In the genomic region with DNA sequence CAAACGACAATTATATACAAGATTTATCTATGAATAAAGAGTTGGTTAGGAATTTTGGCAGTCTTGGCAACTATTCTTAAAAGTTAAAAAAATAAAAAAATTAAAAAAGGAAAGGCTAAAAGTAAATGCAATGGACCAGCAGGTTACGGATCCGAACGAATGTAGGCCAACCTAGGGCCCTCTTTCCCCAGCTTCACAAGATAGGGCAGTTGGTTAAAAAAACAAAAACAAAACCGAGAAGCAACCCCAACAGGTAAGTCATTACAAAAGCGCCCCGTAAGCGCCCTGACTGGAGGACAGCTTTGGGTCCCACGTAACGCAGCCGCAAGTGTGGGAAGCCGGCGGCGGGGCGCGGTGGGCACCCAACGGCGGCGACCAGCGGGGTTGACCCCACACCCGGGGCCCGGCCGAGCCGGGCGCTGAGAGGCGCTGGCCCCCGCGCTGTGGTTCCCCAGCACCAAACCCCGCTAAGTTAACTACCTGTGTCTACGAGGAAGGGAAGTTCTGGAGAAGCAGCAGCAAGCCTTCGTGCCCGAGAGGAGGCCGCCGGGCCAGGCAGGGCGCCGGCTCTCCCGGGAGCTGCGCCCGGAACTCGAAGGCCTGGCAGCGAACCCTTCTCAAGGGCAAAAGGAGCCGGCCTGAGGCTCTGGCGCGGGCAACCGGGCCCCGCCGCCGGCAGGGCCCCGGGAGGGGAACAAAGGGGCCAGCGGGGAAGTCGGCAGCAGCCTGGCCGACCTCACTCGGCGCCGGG, we compare ENCODE assay signal across 1 cellular context.
TF ChIP-seq lines count a peak whose summit lies in the region.

No MANE protein-coding gene starts in this region.

TF ChIP-seq in HepG2, 621 proteins besides CTCF, POLR2A, EP300 and RAD21 (continued from another document and continues in another):
- TF ChIP-seq ZNF850 (CRISPR knock-in tag; conservative IDR thresholded peaks at IDR 0.05) (no peak), CEBPG (CRISPR knock-in tag; IDR thresholded peaks at IDR 0.05) (no peak), KDM6A (CRISPR knock-in tag; IDR thresholded peaks at IDR 0.05; ENCODE audit: low read depth) (no peak), ZNF546 (CRISPR knock-in tag; conservative IDR thresholded peaks at IDR 0.05) (no peak), FOXK1 (CRISPR knock-in tag; IDR thresholded peaks at IDR 0.05; ENCODE audit: borderline replicate concordance, low read depth) (no peak), SP140L (CRISPR knock-in tag; IDR thresholded peaks at IDR 0.05; ENCODE audit: borderline replicate concordance) (no peak), TEAD2 (CRISPR knock-in tag; IDR thresholded peaks at IDR 0.05) (0 out of 2 replicates have a peak, but pooled peaks have one; percentile 20), HDAC2 (CRISPR knock-in tag; IDR thresholded peaks at IDR 0.05) (0 out of 2 replicates have a peak, but pooled peaks have one; percentile 10), ZNF264 (CRISPR knock-in tag; IDR thresholded peaks at IDR 0.05) (0 out of 2 replicates have a peak, but pooled peaks have one; percentile 16), ZNF367 (CRISPR knock-in tag; IDR thresholded peaks at IDR 0.05; ENCODE audit: borderline replicate concordance) (no peak), ZNF780A (CRISPR knock-in tag; IDR thresholded peaks at IDR 0.05) (no peak), HHEX (CRISPR knock-in tag; IDR thresholded peaks at IDR 0.05) (no peak), SMAD1 (CRISPR knock-in tag; IDR thresholded peaks at IDR 0.05; ENCODE audit: borderline replicate concordance, low read depth) (no peak), ZNF205 (CRISPR knock-in tag; IDR thresholded peaks at IDR 0.05) (no peak), SATB2 (CRISPR knock-in tag; IDR thresholded peaks at IDR 0.05) (no peak), ZNF33A (CRISPR knock-in tag; IDR thresholded peaks at IDR 0.05; ENCODE audit: borderline replicate concordance) (no peak), ZFP90 (CRISPR knock-in tag; IDR thresholded peaks at IDR 0.05; ENCODE audit: borderline replicate concordance) (no peak), ZNF782 (CRISPR knock-in tag; IDR thresholded peaks at IDR 0.05; ENCODE audit: borderline replicate concordance) (no peak; the same call in 1 of the 2 replicates), NFE2L2 (IDR thresholded peaks at IDR 0.05; ENCODE audit: low read length) (no peak), HOXA5 (CRISPR knock-in tag; IDR thresholded peaks at IDR 0.05) (no peak), TCF7 (IDR thresholded peaks at IDR 0.05; ENCODE audit: low read depth) (no peak), SNAI1 (CRISPR knock-in tag; IDR thresholded peaks at IDR 0.05; ENCODE audit: borderline replicate concordance) (peak; percentile 98; the same call in 1 of the 2 replicates), ZNF816 (CRISPR knock-in tag; IDR thresholded peaks at IDR 0.05; ENCODE audit: borderline replicate concordance) (no peak), NONO (IDR thresholded peaks at IDR 0.05) (no peak), NONO (CRISPR knock-in tag; conservative IDR thresholded peaks at IDR 0.05) (no peak), ZNF891 (CRISPR knock-in tag; IDR thresholded peaks at IDR 0.05) (no peak), AGO1 (IDR thresholded peaks at IDR 0.05; ENCODE audit: low read depth, low read length, poor library complexity, severe bottlenecking) (peak; percentile 36), SMYD3 (CRISPR knock-in tag; IDR thresholded peaks at IDR 0.05) (no peak), HNRNPUL1 (IDR thresholded peaks at IDR 0.05; ENCODE audit: low read depth, low read length) (no peak; the same call in 1 of the 2 replicates), DMAP1 (CRISPR knock-in tag; IDR thresholded peaks at IDR 0.05) (no peak), NR2F1 (CRISPR knock-in tag; IDR thresholded peaks at IDR 0.05) (no peak), ZNF577 (CRISPR knock-in tag; IDR thresholded peaks at IDR 0.05; ENCODE audit: borderline replicate concordance, low read depth) (no peak), ZNF672 (CRISPR knock-in tag; IDR thresholded peaks at IDR 0.05) (no peak), ZSCAN25 (CRISPR knock-in tag; IDR thresholded peaks at IDR 0.05) (no peak), ZNF3 (CRISPR knock-in tag; IDR thresholded peaks at IDR 0.05) (no peak), TBX3 (IDR thresholded peaks at IDR 0.05; ENCODE audit: borderline replicate concordance) (no peak), YY1 (IDR thresholded peaks at IDR 0.05; ENCODE audit: insufficient read depth, insufficient replicate concordance, low read depth, low read length) (no peak), PTBP1 (IDR thresholded peaks at IDR 0.05; ENCODE audit: low read depth, low read length, poor library complexity, severe bottlenecking) (no peak), HDAC6 (IDR thresholded peaks at IDR 0.05; ENCODE audit: low read depth, low read length) (peak; percentile 55; the same call in 1 of the 2 replicates), ZNF709 (CRISPR knock-in tag; IDR thresholded peaks at IDR 0.05) (no peak), ZNF564 (CRISPR knock-in tag; IDR thresholded peaks at IDR 0.05) (no peak), MXD4 (CRISPR knock-in tag; IDR thresholded peaks at IDR 0.05) (no peak), CCDC6 (CRISPR knock-in tag; IDR thresholded peaks at IDR 0.05) (no peak)
- TF ChIP-seq, protein P1, sequence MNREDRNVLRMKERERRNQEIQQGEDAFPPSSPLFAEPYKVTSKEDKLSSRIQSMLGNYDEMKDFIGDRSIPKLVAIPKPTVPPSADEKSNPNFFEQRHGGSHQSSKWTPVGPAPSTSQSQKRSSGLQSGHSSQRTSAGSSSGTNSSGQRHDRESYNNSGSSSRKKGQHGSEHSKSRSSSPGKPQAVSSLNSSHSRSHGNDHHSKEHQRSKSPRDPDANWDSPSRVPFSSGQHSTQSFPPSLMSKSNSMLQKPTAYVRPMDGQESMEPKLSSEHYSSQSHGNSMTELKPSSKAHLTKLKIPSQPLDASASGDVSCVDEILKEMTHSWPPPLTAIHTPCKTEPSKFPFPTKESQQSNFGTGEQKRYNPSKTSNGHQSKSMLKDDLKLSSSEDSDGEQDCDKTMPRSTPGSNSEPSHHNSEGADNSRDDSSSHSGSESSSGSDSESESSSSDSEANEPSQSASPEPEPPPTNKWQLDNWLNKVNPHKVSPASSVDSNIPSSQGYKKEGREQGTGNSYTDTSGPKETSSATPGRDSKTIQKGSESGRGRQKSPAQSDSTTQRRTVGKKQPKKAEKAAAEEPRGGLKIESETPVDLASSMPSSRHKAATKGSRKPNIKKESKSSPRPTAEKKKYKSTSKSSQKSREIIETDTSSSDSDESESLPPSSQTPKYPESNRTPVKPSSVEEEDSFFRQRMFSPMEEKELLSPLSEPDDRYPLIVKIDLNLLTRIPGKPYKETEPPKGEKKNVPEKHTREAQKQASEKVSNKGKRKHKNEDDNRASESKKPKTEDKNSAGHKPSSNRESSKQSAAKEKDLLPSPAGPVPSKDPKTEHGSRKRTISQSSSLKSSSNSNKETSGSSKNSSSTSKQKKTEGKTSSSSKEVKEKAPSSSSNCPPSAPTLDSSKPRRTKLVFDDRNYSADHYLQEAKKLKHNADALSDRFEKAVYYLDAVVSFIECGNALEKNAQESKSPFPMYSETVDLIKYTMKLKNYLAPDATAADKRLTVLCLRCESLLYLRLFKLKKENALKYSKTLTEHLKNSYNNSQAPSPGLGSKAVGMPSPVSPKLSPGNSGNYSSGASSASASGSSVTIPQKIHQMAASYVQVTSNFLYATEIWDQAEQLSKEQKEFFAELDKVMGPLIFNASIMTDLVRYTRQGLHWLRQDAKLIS (CRISPR knock-in tag; IDR thresholded peaks at IDR 0.05): no peak
- TF ChIP-seq, protein P2, sequence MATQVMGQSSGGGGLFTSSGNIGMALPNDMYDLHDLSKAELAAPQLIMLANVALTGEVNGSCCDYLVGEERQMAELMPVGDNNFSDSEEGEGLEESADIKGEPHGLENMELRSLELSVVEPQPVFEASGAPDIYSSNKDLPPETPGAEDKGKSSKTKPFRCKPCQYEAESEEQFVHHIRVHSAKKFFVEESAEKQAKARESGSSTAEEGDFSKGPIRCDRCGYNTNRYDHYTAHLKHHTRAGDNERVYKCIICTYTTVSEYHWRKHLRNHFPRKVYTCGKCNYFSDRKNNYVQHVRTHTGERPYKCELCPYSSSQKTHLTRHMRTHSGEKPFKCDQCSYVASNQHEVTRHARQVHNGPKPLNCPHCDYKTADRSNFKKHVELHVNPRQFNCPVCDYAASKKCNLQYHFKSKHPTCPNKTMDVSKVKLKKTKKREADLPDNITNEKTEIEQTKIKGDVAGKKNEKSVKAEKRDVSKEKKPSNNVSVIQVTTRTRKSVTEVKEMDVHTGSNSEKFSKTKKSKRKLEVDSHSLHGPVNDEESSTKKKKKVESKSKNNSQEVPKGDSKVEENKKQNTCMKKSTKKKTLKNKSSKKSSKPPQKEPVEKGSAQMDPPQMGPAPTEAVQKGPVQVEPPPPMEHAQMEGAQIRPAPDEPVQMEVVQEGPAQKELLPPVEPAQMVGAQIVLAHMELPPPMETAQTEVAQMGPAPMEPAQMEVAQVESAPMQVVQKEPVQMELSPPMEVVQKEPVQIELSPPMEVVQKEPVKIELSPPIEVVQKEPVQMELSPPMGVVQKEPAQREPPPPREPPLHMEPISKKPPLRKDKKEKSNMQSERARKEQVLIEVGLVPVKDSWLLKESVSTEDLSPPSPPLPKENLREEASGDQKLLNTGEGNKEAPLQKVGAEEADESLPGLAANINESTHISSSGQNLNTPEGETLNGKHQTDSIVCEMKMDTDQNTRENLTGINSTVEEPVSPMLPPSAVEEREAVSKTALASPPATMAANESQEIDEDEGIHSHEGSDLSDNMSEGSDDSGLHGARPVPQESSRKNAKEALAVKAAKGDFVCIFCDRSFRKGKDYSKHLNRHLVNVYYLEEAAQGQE (IDR thresholded peaks at IDR 0.05; ENCODE audit: borderline replicate concordance in 1 of 2, low read depth in 1 of 2, low read length in 2 of 2): no peak
- TF ChIP-seq, protein P3, sequence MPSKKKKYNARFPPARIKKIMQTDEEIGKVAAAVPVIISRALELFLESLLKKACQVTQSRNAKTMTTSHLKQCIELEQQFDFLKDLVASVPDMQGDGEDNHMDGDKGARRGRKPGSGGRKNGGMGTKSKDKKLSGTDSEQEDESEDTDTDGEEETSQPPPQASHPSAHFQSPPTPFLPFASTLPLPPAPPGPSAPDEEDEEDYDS (CRISPR knock-in tag; IDR thresholded peaks at IDR 0.05): 0 out of 2 replicates have a peak, but pooled peaks have one; percentile 8
- TF ChIP-seq, protein P4, sequence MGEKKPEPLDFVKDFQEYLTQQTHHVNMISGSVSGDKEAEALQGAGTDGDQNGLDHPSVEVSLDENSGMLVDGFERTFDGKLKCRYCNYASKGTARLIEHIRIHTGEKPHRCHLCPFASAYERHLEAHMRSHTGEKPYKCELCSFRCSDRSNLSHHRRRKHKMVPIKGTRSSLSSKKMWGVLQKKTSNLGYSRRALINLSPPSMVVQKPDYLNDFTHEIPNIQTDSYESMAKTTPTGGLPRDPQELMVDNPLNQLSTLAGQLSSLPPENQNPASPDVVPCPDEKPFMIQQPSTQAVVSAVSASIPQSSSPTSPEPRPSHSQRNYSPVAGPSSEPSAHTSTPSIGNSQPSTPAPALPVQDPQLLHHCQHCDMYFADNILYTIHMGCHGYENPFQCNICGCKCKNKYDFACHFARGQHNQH (CRISPR knock-in tag; IDR thresholded peaks at IDR 0.05): no peak
- TF ChIP-seq, protein P5, sequence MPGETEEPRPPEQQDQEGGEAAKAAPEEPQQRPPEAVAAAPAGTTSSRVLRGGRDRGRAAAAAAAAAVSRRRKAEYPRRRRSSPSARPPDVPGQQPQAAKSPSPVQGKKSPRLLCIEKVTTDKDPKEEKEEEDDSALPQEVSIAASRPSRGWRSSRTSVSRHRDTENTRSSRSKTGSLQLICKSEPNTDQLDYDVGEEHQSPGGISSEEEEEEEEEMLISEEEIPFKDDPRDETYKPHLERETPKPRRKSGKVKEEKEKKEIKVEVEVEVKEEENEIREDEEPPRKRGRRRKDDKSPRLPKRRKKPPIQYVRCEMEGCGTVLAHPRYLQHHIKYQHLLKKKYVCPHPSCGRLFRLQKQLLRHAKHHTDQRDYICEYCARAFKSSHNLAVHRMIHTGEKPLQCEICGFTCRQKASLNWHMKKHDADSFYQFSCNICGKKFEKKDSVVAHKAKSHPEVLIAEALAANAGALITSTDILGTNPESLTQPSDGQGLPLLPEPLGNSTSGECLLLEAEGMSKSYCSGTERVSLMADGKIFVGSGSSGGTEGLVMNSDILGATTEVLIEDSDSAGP (CRISPR knock-in tag; IDR thresholded peaks at IDR 0.05; ENCODE audit: borderline replicate concordance): no peak
- TF ChIP-seq, protein P6, sequence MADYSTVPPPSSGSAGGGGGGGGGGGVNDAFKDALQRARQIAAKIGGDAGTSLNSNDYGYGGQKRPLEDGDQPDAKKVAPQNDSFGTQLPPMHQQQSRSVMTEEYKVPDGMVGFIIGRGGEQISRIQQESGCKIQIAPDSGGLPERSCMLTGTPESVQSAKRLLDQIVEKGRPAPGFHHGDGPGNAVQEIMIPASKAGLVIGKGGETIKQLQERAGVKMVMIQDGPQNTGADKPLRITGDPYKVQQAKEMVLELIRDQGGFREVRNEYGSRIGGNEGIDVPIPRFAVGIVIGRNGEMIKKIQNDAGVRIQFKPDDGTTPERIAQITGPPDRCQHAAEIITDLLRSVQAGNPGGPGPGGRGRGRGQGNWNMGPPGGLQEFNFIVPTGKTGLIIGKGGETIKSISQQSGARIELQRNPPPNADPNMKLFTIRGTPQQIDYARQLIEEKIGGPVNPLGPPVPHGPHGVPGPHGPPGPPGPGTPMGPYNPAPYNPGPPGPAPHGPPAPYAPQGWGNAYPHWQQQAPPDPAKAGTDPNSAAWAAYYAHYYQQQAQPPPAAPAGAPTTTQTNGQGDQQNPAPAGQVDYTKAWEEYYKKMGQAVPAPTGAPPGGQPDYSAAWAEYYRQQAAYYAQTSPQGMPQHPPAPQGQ (CRISPR knock-in tag; IDR thresholded peaks at IDR 0.05; ENCODE audit: borderline replicate concordance): no peak
- TF ChIP-seq, protein P7, sequence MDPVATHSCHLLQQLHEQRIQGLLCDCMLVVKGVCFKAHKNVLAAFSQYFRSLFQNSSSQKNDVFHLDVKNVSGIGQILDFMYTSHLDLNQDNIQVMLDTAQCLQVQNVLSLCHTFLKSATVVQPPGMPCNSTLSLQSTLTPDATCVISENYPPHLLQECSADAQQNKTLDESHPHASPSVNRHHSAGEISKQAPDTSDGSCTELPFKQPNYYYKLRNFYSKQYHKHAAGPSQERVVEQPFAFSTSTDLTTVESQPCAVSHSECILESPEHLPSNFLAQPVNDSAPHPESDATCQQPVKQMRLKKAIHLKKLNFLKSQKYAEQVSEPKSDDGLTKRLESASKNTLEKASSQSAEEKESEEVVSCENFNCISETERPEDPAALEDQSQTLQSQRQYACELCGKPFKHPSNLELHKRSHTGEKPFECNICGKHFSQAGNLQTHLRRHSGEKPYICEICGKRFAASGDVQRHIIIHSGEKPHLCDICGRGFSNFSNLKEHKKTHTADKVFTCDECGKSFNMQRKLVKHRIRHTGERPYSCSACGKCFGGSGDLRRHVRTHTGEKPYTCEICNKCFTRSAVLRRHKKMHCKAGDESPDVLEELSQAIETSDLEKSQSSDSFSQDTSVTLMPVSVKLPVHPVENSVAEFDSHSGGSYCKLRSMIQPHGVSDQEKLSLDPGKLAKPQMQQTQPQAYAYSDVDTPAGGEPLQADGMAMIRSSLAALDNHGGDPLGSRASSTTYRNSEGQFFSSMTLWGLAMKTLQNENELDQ (CRISPR knock-in tag; IDR thresholded peaks at IDR 0.05; ENCODE audit: borderline replicate concordance): peak; percentile 76; the same call in 1 of the 2 replicates
- TF ChIP-seq, protein P8, sequence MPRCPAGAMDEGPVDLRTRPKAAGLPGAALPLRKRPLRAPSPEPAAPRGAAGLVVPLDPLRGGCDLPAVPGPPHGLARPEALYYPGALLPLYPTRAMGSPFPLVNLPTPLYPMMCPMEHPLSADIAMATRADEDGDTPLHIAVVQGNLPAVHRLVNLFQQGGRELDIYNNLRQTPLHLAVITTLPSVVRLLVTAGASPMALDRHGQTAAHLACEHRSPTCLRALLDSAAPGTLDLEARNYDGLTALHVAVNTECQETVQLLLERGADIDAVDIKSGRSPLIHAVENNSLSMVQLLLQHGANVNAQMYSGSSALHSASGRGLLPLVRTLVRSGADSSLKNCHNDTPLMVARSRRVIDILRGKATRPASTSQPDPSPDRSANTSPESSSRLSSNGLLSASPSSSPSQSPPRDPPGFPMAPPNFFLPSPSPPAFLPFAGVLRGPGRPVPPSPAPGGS (CRISPR knock-in tag; IDR thresholded peaks at IDR 0.05): no peak
